ENCODE assay signal across 8 cellular contexts in the genomic region with DNA sequence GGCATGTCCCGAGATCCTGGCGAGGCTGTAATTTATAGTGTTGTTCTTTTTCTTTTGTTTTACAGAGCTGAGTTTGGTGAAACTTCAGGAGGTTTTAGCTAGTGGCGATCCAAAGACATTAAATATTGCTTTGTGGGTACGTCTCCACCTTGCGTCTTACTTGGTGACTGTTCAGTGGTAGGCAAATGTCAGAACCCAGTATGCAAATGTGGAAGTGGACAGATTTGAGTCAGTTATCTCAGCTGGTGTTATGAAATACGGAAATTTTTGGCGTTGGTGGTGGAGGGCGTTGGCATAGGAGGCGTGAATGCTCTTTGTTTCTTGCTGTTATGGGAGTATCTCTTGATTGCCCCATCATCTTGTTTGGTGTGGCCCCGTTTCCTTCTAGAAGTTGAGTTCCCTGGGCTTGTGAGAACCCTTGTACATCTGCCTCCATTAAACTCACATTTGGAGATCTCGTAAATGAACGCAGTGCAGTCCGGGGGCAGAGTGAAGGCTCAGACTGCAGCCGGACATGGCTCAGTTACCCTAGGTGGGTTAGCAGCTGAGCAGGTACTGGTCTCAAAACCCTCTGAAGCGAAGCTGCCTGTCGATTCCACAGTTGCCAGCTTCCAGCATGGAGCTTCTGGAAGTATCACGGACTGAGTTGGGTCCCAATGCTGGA. TPM values are rescaled to one million over a fixed set of nuclear protein-coding genes. Genes with fewer than 3 reads are reported as not detected.
DNase-seq lines count a peak whose midpoint lies in the region; ATAC-seq and TF ChIP-seq lines count a peak whose summit lies in the region.

No MANE protein-coding gene starts in this region.

- DNase-seq in NOMO-1 treated with DMSO at 0.1 percent for 48 hours (lab: John Stamatoyannopoulos, UW; ENCODE audit: unreplicated experiment): peak; percentile 99
- DNase-seq in heart left ventricle: no peak
- no peak for DNase-seq in NCI-H446 (lab: John Stamatoyannopoulos, UW)
- DNase-seq in kidney tubule cell (ENCODE audit: low spot score): no peak
- no peak for DNase-seq in PC-3
- DNase-seq in DMS 273 (lab: John Stamatoyannopoulos, UW; ENCODE audit: unreplicated experiment): no peak

- H3K4me1 ChIP-seq in heart left ventricle (peaks cover 0 to 89% (median 0%) of the 10 kb centered on the region in 12 donors), PC-3 (ENCODE audit: insufficient read depth, low read length) (no peaks in the 10 kb centered on the region)

- CTCF ChIA-PET in PC-3 (lab: Charles Lee): no interaction called here

- H3K4me2 ChIP-seq in PC-3 (ENCODE audit: low read length): no peak overlapping the region

- TF ChIP-seq POLR2A in heart left ventricle (IDR thresholded peaks at IDR 0.05): no peak

- POLR2A ChIA-PET in PC-3 (lab: Charles Lee; ENCODE audit: unreplicated experiment): no interaction called here

- intact Hi-C loops in heart left ventricle (cut with DNase I): loop anchor here in 1 of 10 donors (10.0 kb wide), 1 partner anchor 55 kb away; no protein-coding TSS in a partner anchor
- intact Hi-C loops in PC-3 (cut with micrococcal nuclease): no loop called here

- H3K36me3 ChIP-seq in heart left ventricle (no peaks in the 10 kb centered on the region), PC-3 (ENCODE audit: low read depth, low read length) (no peaks in the 10 kb centered on the region; the same call in 1 of the 2 replicates)

- H3K79me2 ChIP-seq in PC-3 (ENCODE audit: low read length): peaks cover 72% of the 10 kb centered on the region

- H3K4me3 ChIP-seq in heart left ventricle (no peak overlapping the region), PC-3 (ENCODE audit: low read length) (no peak overlapping the region)

- no peaks in the 10 kb centered on the region for H3K9me2 ChIP-seq in PC-3 (replicated peaks; ENCODE audit: low read length)

- H3K27me3 ChIP-seq in heart left ventricle (no peaks in the 10 kb centered on the region), PC-3 (ENCODE audit: low read length) (no peaks in the 10 kb centered on the region)

- H2AFZ ChIP-seq in PC-3 (ENCODE audit: low read length): no peak overlapping the region

- no peaks in the 10 kb centered on the region for H3F3A ChIP-seq in PC-3 (ENCODE audit: low read length, unreplicated experiment)

- H3K9me3 ChIP-seq in heart left ventricle: no peaks in the 10 kb centered on the region
- H3K9me3 ChIP-seq in PC-3 (ENCODE audit: low read length): no peaks in the 10 kb centered on the region

- WGBS in heart left ventricle, 4 donors: 91 to 93% (median 92%) methylated on average over 17 of the region's 17 CpGs

- H4K20me1 ChIP-seq in PC-3 (ENCODE audit: low read length): no peaks in the 10 kb centered on the region; the same call in 1 of the 2 replicates

- TF ChIP-seq CTCF in heart left ventricle (IDR thresholded peaks at IDR 0.05) (no peak), PC-3 (conservative IDR thresholded peaks at IDR 0.05; ENCODE audit: low read depth, low read length) (no peak)

- no peak overlapping the region for H3K9ac ChIP-seq in PC-3 (ENCODE audit: low read length)

- H3K27ac ChIP-seq in heart left ventricle: peak overlapping the region in 1 of 12 donors; percentile 81
- H3K27ac ChIP-seq in PC-3 (ENCODE audit: low read length): no peak overlapping the region

- ATAC-seq in GM18502 (IDR thresholded peaks at IDR 0.05; ENCODE audit: poor library complexity, unreplicated experiment) (peak; percentile 83), GM21825 (IDR thresholded peaks at IDR 0.05; ENCODE audit: unreplicated experiment) (peak; percentile 63), heart left ventricle (peak in 3 of 4 donors; percentile 33 to 61 (median 56)), PC-3 (no peak)

- BruUV-seq in PC-3 (replicated peaks; lab: Mats Ljungman, UMichigan): no TSS peak

RNA-seq across cellular contexts. Expression of a gene that starts 39.9 kb away (rescaled TPM):
- 10 to 100 TPM in 3 of 9 donors, 1 to 10 TPM in 6; 5.5 to 39.0 (median 6.9) TPM for total RNA-seq in heart left ventricle
- 1 to 10 TPM; 1.2 to 1.5 TPM for polyA plus RNA-seq in heart left ventricle
- total RNA-seq in PC-3 (2014; rRNA removed): 10.5 and 12.8 TPM in 2 replicates
